ENCODE assay signal across 1 cellular context in the genomic region with DNA sequence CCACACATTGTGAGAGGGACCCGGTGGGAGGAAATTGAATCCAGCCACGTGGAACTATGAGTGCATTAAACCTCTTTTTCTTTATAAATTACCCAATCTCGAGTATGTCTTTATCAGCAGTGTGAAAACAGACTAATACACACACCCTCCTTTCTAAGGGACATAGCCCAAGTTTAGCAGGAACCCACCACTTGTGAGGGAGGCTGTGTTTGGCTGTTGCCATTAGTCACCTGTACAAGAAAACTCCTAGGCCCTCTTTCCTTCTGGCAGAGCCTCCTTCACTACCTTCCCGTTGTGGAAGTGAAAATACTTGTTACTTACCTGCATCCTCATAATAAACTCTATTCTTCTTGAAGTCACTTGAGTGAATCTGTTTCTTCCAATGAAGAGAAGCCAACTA.
TF ChIP-seq lines count a peak whose summit lies in the region.

No MANE protein-coding gene starts in this region.

TF ChIP-seq in HepG2, 621 proteins besides CTCF, POLR2A, EP300 and RAD21:
- TF ChIP-seq PRDM10 (CRISPR knock-in tag; IDR thresholded peaks at IDR 0.05; ENCODE audit: low read depth) (no peak), ZBTB25 (CRISPR knock-in tag; IDR thresholded peaks at IDR 0.05) (no peak), SP140L (CRISPR knock-in tag; IDR thresholded peaks at IDR 0.05; ENCODE audit: borderline replicate concordance) (no peak), AKNA (CRISPR knock-in tag; IDR thresholded peaks at IDR 0.05; ENCODE audit: borderline replicate concordance) (no peak), ZNF768 (CRISPR knock-in tag; IDR thresholded peaks at IDR 0.05) (no peak), ZNF652 (CRISPR knock-in tag; IDR thresholded peaks at IDR 0.05; ENCODE audit: borderline replicate concordance, low read depth) (no peak), ZNF343 (CRISPR knock-in tag; IDR thresholded peaks at IDR 0.05) (no peak), SSRP1 (CRISPR knock-in tag; IDR thresholded peaks at IDR 0.05) (no peak), ZMAT3 (CRISPR knock-in tag; conservative IDR thresholded peaks at IDR 0.05) (no peak), YY1 (IDR thresholded peaks at IDR 0.05; ENCODE audit: insufficient read depth, insufficient replicate concordance, low read depth, low read length) (no peak), ZBTB26 (CRISPR knock-in tag; IDR thresholded peaks at IDR 0.05; ENCODE audit: borderline replicate concordance) (no peak)
- TF ChIP-seq, protein P1, sequence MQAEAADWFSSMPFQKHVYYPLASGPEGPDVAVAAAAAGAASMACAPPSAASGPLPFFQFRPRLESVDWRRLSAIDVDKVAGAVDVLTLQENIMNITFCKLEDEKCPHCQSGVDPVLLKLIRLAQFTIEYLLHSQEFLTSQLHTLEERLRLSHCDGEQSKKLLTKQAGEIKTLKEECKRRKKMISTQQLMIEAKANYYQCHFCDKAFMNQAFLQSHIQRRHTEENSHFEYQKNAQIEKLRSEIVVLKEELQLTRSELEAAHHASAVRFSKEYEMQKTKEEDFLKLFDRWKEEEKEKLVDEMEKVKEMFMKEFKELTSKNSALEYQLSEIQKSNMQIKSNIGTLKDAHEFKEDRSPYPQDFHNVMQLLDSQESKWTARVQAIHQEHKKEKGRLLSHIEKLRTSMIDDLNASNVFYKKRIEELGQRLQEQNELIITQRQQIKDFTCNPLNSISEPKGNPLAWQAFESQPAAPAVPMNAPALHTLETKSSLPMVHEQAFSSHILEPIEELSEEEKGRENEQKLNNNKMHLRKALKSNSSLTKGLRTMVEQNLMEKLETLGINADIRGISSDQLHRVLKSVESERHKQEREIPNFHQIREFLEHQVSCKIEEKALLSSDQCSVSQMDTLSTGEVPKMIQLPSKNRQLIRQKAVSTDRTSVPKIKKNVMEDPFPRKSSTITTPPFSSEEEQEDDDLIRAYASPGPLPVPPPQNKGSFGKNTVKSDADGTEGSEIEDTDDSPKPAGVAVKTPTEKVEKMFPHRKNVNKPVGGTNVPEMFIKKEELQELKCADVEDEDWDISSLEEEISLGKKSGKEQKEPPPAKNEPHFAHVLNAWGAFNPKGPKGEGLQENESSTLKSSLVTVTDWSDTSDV (CRISPR knock-in tag; IDR thresholded peaks at IDR 0.05), result no peak
- TF ChIP-seq, protein P2, sequence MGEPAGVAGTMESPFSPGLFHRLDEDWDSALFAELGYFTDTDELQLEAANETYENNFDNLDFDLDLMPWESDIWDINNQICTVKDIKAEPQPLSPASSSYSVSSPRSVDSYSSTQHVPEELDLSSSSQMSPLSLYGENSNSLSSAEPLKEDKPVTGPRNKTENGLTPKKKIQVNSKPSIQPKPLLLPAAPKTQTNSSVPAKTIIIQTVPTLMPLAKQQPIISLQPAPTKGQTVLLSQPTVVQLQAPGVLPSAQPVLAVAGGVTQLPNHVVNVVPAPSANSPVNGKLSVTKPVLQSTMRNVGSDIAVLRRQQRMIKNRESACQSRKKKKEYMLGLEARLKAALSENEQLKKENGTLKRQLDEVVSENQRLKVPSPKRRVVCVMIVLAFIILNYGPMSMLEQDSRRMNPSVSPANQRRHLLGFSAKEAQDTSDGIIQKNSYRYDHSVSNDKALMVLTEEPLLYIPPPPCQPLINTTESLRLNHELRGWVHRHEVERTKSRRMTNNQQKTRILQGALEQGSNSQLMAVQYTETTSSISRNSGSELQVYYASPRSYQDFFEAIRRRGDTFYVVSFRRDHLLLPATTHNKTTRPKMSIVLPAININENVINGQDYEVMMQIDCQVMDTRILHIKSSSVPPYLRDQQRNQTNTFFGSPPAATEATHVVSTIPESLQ (CRISPR knock-in tag; conservative IDR thresholded peaks at IDR 0.05), result no peak
